31 cellular contexts compared by ENCODE assay signal in the genomic region with DNA sequence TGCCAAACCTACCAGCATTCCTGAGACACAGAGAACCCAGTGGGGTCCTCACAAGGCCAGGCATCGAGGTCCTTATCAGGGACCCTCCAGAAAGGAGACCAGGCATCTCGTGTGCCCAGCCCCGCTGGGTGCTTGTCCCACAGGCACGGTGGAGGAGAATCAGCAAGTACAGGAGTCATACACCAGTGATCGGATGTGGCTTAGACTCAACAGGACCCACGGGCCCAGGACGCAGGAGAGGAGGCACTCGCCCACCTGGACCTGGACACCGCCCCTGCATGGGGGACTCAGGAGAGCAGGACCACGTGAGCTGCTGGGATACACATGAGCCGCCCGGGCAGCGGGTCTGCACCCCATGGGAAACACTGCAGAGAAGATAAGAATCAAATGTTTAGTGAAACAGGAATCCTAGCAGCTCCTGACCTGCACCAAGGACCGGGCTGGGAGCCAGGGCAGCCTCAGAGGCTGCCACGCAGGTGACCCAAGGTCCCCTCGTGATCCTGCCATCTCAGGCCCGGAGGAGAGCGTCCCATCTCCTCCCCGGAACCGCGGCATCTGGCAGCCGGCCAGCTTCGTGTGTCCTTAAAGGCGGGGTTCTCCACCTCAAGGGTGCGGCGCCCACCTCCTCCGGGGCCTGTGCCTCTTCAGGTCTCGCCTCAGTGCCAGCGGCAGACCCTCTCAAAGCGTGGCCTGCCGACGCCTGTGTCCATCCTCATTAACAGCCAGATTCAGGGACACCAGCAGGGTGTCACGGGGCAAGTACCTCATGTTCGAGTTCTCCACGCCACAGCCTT. TPM values are rescaled to one million over a fixed set of nuclear protein-coding genes. Genes with fewer than 3 reads are reported as not detected.
A peak's percentile ranks its signal among the peaks of the same experiment; 100 is the strongest.
DNase-seq lines count a peak whose midpoint lies in the region; ATAC-seq, FAIRE-seq and TF ChIP-seq lines count a peak whose summit lies in the region.
"Had no signal": no experiment of that assay in that cellular context is flagged by ENCODE, and none has a peak within 500 bp of the region (broad histone marks: within the 10 kb centered on the region; RNA-seq: fewer than 3 reads in every experiment).

No MANE protein-coding gene starts in this region.

- DNase-seq in right cardiac atrium = peak in 2 of 3 donors; percentile 59 to 62
- DNase-seq in right atrium auricular region (ENCODE audit: low spot score) = no peak
- no peak for DNase-seq in HTR-8/SVneo (ENCODE audit: insufficient read length, low spot score)
- no peak for DNase-seq in H1 (ENCODE audit: low read depth in 1 of 2, low spot score in 2 of 2)
- DNase-seq in dorsolateral prefrontal cortex = no peak
- DNase-seq in OCI-M2 (lab: John Stamatoyannopoulos, UW; ENCODE audit: unreplicated experiment) = no peak
- DNase-seq in NCI-H446 (lab: John Stamatoyannopoulos, UW) = no peak
- DNase-seq: adrenal gland; DMS53; effector CD4-positive, alpha-beta T cell; GF-D8; GM23248; head of caudate nucleus; HFFc6; kidney glomerular epithelial cell; MV-4-11; NCI-H146; NCI-H2171; NCI-H524; T-helper 9 cell had no signal

- no peaks in the 10 kb centered on the region for H3K79me1 ChIP-seq in H1 (ENCODE audit: low read depth, low read length)

- H2BK120ac ChIP-seq in H1 (replicated peaks; ENCODE audit: low read depth, low read length) = no peak overlapping the region

- POLR2A ChIA-PET in H1 (lab: Charles Lee; ENCODE audit: partially characterized antibody) = no interaction called here

- no peaks in the 10 kb centered on the region for H3K9me3 ChIP-seq in right cardiac atrium (ENCODE audit: control insufficient read depth, low read length)
- no peaks in the 10 kb centered on the region for H3K9me3 ChIP-seq in right atrium auricular region
- H3K9me3 ChIP-seq in H1 (ENCODE audit: insufficient read depth in 2 of 2, low read depth in 1 of 2, low read length in 1 of 2) = no peaks in the 10 kb centered on the region; a peak in 1 of 4 replicates
- H3K9me3 ChIP-seq: adrenal gland, psoas muscle, vagina had no signal

- no peak overlapping the region for H3K4ac ChIP-seq in H1 (replicated peaks; ENCODE audit: insufficient read length, low read depth, low read length)

- no peak overlapping the region for H3K14ac ChIP-seq in H1 (ENCODE audit: insufficient read length)

- H3K56ac ChIP-seq in H1 (replicated peaks; ENCODE audit: insufficient read length, low read depth, low read length) = no peak overlapping the region

- no peak overlapping the region for H2AK5ac ChIP-seq in H1 (ENCODE audit: low read depth, low read length)

- H3K27me3 ChIP-seq in right cardiac atrium (ENCODE audit: control insufficient read depth, insufficient read depth) = no peaks in the 10 kb centered on the region
- H3K27me3 ChIP-seq in right atrium auricular region = no peaks in the 10 kb centered on the region
- no peaks in the 10 kb centered on the region for H3K27me3 ChIP-seq in H1 (replicated peaks in 1 of 4; ENCODE audit: control insufficient read depth in 3 of 4, extremely low read depth in 1 of 4, insufficient read depth in 3 of 4, low read length in 3 of 4)
- peaks cover 0 to 5% (median 0%) of the 10 kb centered on the region in 45 donors for H3K27me3 ChIP-seq in dorsolateral prefrontal cortex
- H3K27me3 ChIP-seq: adrenal gland, vagina had no signal

- no peak overlapping the region for H3K4me2 ChIP-seq in H1 (ENCODE audit: insufficient read depth in 1 of 2, low read depth in 2 of 2, low read length in 2 of 2)

- no peak overlapping the region for H3K23ac ChIP-seq in H1 (ENCODE audit: insufficient read length)

- H3K23me2 ChIP-seq in H1 (ENCODE audit: low read depth, low read length) = peaks cover 11% of the 10 kb centered on the region; the same call in 1 of the 2 replicates

- H3K36me3 ChIP-seq in right atrium auricular region (no peaks in the 10 kb centered on the region), H1 (ENCODE audit: control insufficient read depth in 2 of 4, insufficient read depth in 4 of 4, low read length in 3 of 4) (no peaks in the 10 kb centered on the region)
- H3K36me3 ChIP-seq: adrenal gland, vagina had no signal

- H2BK15ac ChIP-seq in H1 (ENCODE audit: low read length) = no peak overlapping the region

- WGBS in right cardiac atrium = 76% methylated on average over 35 of the region's 35 CpGs
- 95% methylated on average over 35 of the region's 35 CpGs; no CpG with 5 or more reads in 1 of the 2 experiments for WGBS in H1 (ENCODE audit: extremely low coverage in 1 of 2, insufficient coverage in 1 of 2, insufficient read length in 1 of 2, insufficient replicate concordance in 2 of 2, low coverage in 1 of 2, low lambda C conversion rate in 2 of 2, missing lambda C conversion rate in 1 of 2), 2 experiments

- no peak overlapping the region for H2AFZ ChIP-seq in H1 (ENCODE audit: low read length)
- H2AFZ ChIP-seq: GM23248 had no signal

- H2BK5ac ChIP-seq in H1 (ENCODE audit: low read depth, low read length) = no peak overlapping the region; the same call in 1 of the 2 replicates

- CTCF ChIA-PET in H1 (lab: Charles Lee; ENCODE audit: partially characterized antibody) = no interaction called here

- intact Hi-C loops in right cardiac atrium (cut with DNase I) (no loop called here), dorsolateral prefrontal cortex (cut with DNase I) (no loop called here)

- TF ChIP-seq CTCF in right atrium auricular region (IDR thresholded peaks at IDR 0.05) (no peak), H1 (IDR thresholded peaks at IDR 0.05; ENCODE audit: control extremely low read depth in 1 of 3, insufficient read depth in 1 of 3, low read depth in 1 of 3, low read length in 3 of 3) (no peak), dorsolateral prefrontal cortex (IDR thresholded peaks at IDR 0.05 in 54 of 56, conservative IDR thresholded peaks at IDR 0.05 in 2 of 56; ENCODE audit: low read depth in 1 of 56, partially characterized antibody in 56 of 56) (no peak)

- H3K9ac ChIP-seq in H1 (replicated peaks in 1 of 4; ENCODE audit: extremely low read depth in 1 of 4, low read depth in 3 of 4, low read length in 3 of 4) = no peak overlapping the region
- H3K9ac ChIP-seq: GM23248 had no signal

- no peak for TF ChIP-seq RAD21 in H1 (IDR thresholded peaks at IDR 0.05 in 1 of 2, conservative IDR thresholded peaks at IDR 0.05 in 1 of 2; ENCODE audit: low read depth in 2 of 2, low read length in 2 of 2)

- no peak overlapping the region for H4K8ac ChIP-seq in H1 (ENCODE audit: extremely low read depth, insufficient read depth, low read length)

- H3K18ac ChIP-seq in H1 (ENCODE audit: extremely low read depth, low read length) = no peak overlapping the region

- no peak overlapping the region for H3K27ac ChIP-seq in right cardiac atrium (ENCODE audit: low read length)
- H3K27ac ChIP-seq in right atrium auricular region = no peak overlapping the region
- no peak overlapping the region for H3K27ac ChIP-seq in H1 (ENCODE audit: low read depth, low read length)
- H3K27ac ChIP-seq in dorsolateral prefrontal cortex = no peak overlapping the region
- H3K27ac ChIP-seq: adrenal gland, GM23248, psoas muscle, skin epidermis, vagina had no signal

- no peak for ATAC-seq in right cardiac atrium
- ATAC-seq: psoas muscle, SK-N-SH treated with all-trans-retinoic acid at 6 μM for 48 hours had no signal

- TF ChIP-seq POLR2A in H1 (IDR thresholded peaks at IDR 0.05; ENCODE audit: control extremely low read depth in 1 of 2, low read depth in 2 of 2, low read length in 2 of 2) = no peak

- no peak overlapping the region for H3K4me3 ChIP-seq in right cardiac atrium (ENCODE audit: low read length)
- no peak overlapping the region for H3K4me3 ChIP-seq in right atrium auricular region
- no peak overlapping the region for H3K4me3 ChIP-seq in H1 (ENCODE audit: extremely low read depth in 1 of 4, insufficient read depth in 2 of 4, low read depth in 3 of 4, low read length in 4 of 4)
- no peak overlapping the region for H3K4me3 ChIP-seq in dorsolateral prefrontal cortex
- H3K4me3 ChIP-seq: adrenal gland, GM23248, lung, psoas muscle, skin epidermis, vagina had no signal

- H3K4me1 ChIP-seq in right cardiac atrium (ENCODE audit: control insufficient read depth, insufficient read depth, low read length) (no peaks in the 10 kb centered on the region), right atrium auricular region (no peaks in the 10 kb centered on the region), H1 (replicated peaks in 1 of 4; ENCODE audit: control insufficient read depth in 3 of 4, insufficient read depth in 4 of 4, low read length in 3 of 4) (no peaks in the 10 kb centered on the region; a peak in 3 of 7 replicates)
- H3K4me1 ChIP-seq: adrenal gland, psoas muscle had no signal

- TF ChIP-seq EP300 in H1 (IDR thresholded peaks at IDR 0.05; ENCODE audit: borderline replicate concordance in 1 of 2, low read depth in 2 of 2, low read length in 2 of 2) = no peak

- peak overlapping the region; percentile 68; the same call in 1 of the 2 replicates for H2BK12ac ChIP-seq in H1 (ENCODE audit: low read depth, low read length)

- no peaks in the 10 kb centered on the region for H3K79me2 ChIP-seq in H1 (ENCODE audit: control insufficient read depth in 1 of 2, insufficient read depth in 2 of 2, low read length in 2 of 2)

- no peak overlapping the region for H2BK20ac ChIP-seq in H1 (ENCODE audit: low read length)

- H4K20me1 ChIP-seq in H1 (replicated peaks in 1 of 2; ENCODE audit: control insufficient read depth in 1 of 2, insufficient read depth in 2 of 2, low read length in 2 of 2) = no peaks in the 10 kb centered on the region

- FAIRE-seq in HTR-8/SVneo (lab: Jason Lieb, UNC) (peak; percentile 28), H1 (lab: Jason Lieb, UNC) (no peak)

- no peak overlapping the region for H4K91ac ChIP-seq in H1 (replicated peaks; ENCODE audit: insufficient read length, low read length)

- H4K5ac ChIP-seq in H1 (ENCODE audit: insufficient read length, low read depth, low read length) = no peak overlapping the region

TF ChIP-seq in H1, 55 proteins besides CTCF, POLR2A, EP300 and RAD21 (continues in another document):
- no peak for TF ChIP-seq CHD2 (IDR thresholded peaks at IDR 0.05; ENCODE audit: low read length)

RNA-seq across cellular contexts. Expression of a gene that starts 59.2 kb away (rescaled TPM):
- total RNA-seq in right cardiac atrium (not detected), right atrium auricular region (not detected), dorsolateral prefrontal cortex (1 to 10 TPM in 2 of 120 experiments, under 1 TPM in 2, not detected in 116; 0.71 to 1.1 (median 0.97) TPM)
- polyA plus RNA-seq in right cardiac atrium (not detected), H1 (2011; rRNA removed) (not detected in 2 replicates)
- total RNA-seq in H1 (2021; fragmentation: NEBNext Ultra II Directional; extraction: Animal tissue kit (Norgen Biotek cat#: 25700)) = not detected in 2 replicates
- not detected for polyA plus RNA-seq in H1 (2011; cell fraction: cytosol; rRNA removed)
- polyA plus RNA-seq in H1 (2011; cell fraction: nucleus; rRNA removed) = not detected
- polyA plus RNA-seq in H1 (2012, experiment 1 of 2) = not detected in 4 replicates
- polyA plus RNA-seq in H1 (2012, experiment 2 of 2) = not detected
- not detected for polyA plus RNA-seq in H1 (2013, experiment 1 of 2)
- not detected for polyA plus RNA-seq in H1 (2013, experiment 2 of 2)
- not detected in 2 replicates for polyA minus RNA-seq in H1 (2011; rRNA and poly(A)+ RNA removed)
- not detected for polyA minus RNA-seq in H1 (2011; cell fraction: cytosol; rRNA and poly(A)+ RNA removed)
- not detected for polyA minus RNA-seq in H1 (2011; cell fraction: nucleus; rRNA and poly(A)+ RNA removed)
- total RNA-seq: adrenal gland; CD4-positive, CD25-positive, alpha-beta regulatory T cell; chondrocyte; epithelial cell of proximal tubule; GM23248; HFFc6; HT-29; lung; mucosa of gallbladder; neural crest cell; psoas muscle; vagina had no signal
- polyA plus RNA-seq: adrenal gland; CD4-positive, CD25-positive, alpha-beta regulatory T cell; GM23248; lung; psoas muscle had no signal

Comparison
In these comparisons a context has a peak if more than half of its experiments do, and no peak if none do; other contexts are left out.
1. DNase-seq: peak in right cardiac atrium (2 of 3); none in right atrium auricular region (single experiment), HTR-8/SVneo (single experiment), H1 (0 of 2), dorsolateral prefrontal cortex (0 of 10), OCI-M2 (single experiment) and NCI-H446 (0 of 2).